ENCODE assay signal across 11 cellular contexts in the genomic region with DNA sequence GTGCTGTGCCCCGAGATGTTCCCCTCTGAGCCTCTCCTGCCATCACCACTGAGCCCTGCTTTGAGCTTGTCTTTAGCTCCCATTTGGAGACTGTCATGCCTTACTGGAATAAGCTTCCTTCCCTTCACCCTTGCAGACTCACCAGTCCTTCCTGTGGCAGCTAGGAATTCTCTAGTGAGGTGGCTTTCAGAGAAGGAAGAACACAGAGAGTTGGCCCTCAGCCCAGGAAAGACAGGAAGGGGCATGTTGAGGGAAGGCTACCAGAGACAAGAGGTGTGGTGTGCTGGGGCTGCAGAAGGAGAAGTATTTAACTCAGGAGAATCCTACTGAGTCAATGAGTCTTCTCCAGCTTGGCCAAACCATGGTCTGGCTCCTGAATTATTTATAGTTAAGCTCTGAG.
A peak's percentile ranks its signal among the peaks of the same experiment; 100 is the strongest.
DNase-seq lines count a peak whose midpoint lies in the region; ATAC-seq and TF ChIP-seq lines count a peak whose summit lies in the region.
"Had no signal": no experiment of that assay in that cellular context is flagged by ENCODE, and none has a peak within 500 bp of the region (broad histone marks: within the 10 kb centered on the region; RNA-seq: fewer than 3 reads in every experiment).

No MANE protein-coding gene starts in this region.

- no peaks in the 10 kb centered on the region for H3K9me3 ChIP-seq in sigmoid colon
- H3K9me3 ChIP-seq: lower lobe of right lung had no signal

- peak overlapping the region; percentile 3; the same call in 1 of the 2 replicates for H3K27ac ChIP-seq in 22Rv1
- no peak overlapping the region for H3K27ac ChIP-seq in sigmoid colon
- no peak overlapping the region for H3K27ac ChIP-seq in mesendoderm (ENCODE audit: low read depth, low read length)
- H3K27ac ChIP-seq: lower lobe of right lung had no signal

- no peaks in the 10 kb centered on the region for H3K27me3 ChIP-seq in sigmoid colon
- no peaks in the 10 kb centered on the region for H3K27me3 ChIP-seq in mesendoderm (ENCODE audit: insufficient read depth, low read length, poor library complexity)

- no peak overlapping the region for H3K18ac ChIP-seq in mesendoderm (ENCODE audit: low read length)

- no peak for TF ChIP-seq CTCF in 22Rv1 (IDR thresholded peaks at IDR 0.05)
- TF ChIP-seq CTCF in fibroblast of mammary gland (conservative IDR thresholded peaks at IDR 0.05; ENCODE audit: control insufficient read depth, insufficient read depth, low read depth, low read length): no peak
- TF ChIP-seq CTCF in sigmoid colon (IDR thresholded peaks at IDR 0.05): no peak

- no peak for TF ChIP-seq POLR2A in sigmoid colon (IDR thresholded peaks at IDR 0.05)

- H4K5ac ChIP-seq in mesendoderm (ENCODE audit: low read length): no peak overlapping the region

- no peak overlapping the region for H2BK120ac ChIP-seq in mesendoderm (ENCODE audit: low read depth, low read length)

- ATAC-seq in HG03095 (IDR thresholded peaks at IDR 0.05; ENCODE audit: unreplicated experiment): no peak
- no peak for ATAC-seq in HG03159 (IDR thresholded peaks at IDR 0.05; ENCODE audit: unreplicated experiment)
- ATAC-seq: lower lobe of right lung had no signal

- H3K4ac ChIP-seq in mesendoderm (ENCODE audit: low read depth, low read length): no peak overlapping the region

- no peak overlapping the region for H2BK5ac ChIP-seq in mesendoderm (ENCODE audit: low read length)

- peaks cover 0 to 42% (median 9%) of the 10 kb centered on the region in 4 donors for H3K36me3 ChIP-seq in sigmoid colon
- H3K36me3 ChIP-seq in mesendoderm (ENCODE audit: control insufficient read depth, insufficient read depth, low read length): peaks cover 4% of the 10 kb centered on the region

- in situ Hi-C loops in SK-MEL-5 (cut with HindIII; ENCODE audit: low pct_unique_long_range_greater_than_20kb, low sequenced_read_pairs): no loop called here

- TF ChIP-seq EP300 in sigmoid colon (IDR thresholded peaks at IDR 0.05): no peak

- intact Hi-C loops in sigmoid colon (cut with DNase I): no loop called here

- H3K9ac ChIP-seq in mesendoderm (ENCODE audit: low read length): no peak overlapping the region

- H3K4me2 ChIP-seq in mesendoderm (ENCODE audit: low read length): no peak overlapping the region

- DNase-seq in HCEC 1CT (peak; percentile 51), SK-MEL-5 (ENCODE audit: low read depth, low spot score) (peak; percentile 19), fibroblast of mammary gland (ENCODE audit: low read depth) (peak; percentile 75), sigmoid colon (no peak), mesendoderm (no peak)
- DNase-seq: activated naive CD4-positive, alpha-beta T cell treated with anti-CD3 and anti-CD28 coated beads, Interleukin-2, amount 10 ng/mL, durations not matched to agents 7 days and 5 days; H7; lower lobe of right lung had no signal

- H3K4me3 ChIP-seq in fibroblast of mammary gland (ENCODE audit: control insufficient read depth, low read depth, low read length) (no peak overlapping the region), sigmoid colon (no peak overlapping the region), mesendoderm (ENCODE audit: low read length) (no peak overlapping the region)
- H3K4me3 ChIP-seq: lower lobe of right lung had no signal

- peaks cover 16% of the 10 kb centered on the region for H3K79me2 ChIP-seq in mesendoderm (ENCODE audit: control insufficient read depth, insufficient read depth, low read length)

- peaks cover 0 to 10% (median 9%) of the 10 kb centered on the region in 4 donors for H3K4me1 ChIP-seq in sigmoid colon
- peaks cover 2% of the 10 kb centered on the region for H3K4me1 ChIP-seq in mesendoderm (ENCODE audit: control insufficient read depth, low read depth, low read length)

- H4K8ac ChIP-seq in mesendoderm (ENCODE audit: low read depth, low read length): no peak overlapping the region

- no peak overlapping the region for H3K56ac ChIP-seq in mesendoderm (ENCODE audit: low read length)

- 94% methylated on average over 1 of the region's 1 CpG for WGBS in sigmoid colon, 2 donors
- no CpG with 5 or more reads among the region's 1 CpG for WGBS in mesendoderm (ENCODE audit: extremely low coverage, insufficient coverage, low lambda C conversion rate)

- H2AK5ac ChIP-seq in mesendoderm (ENCODE audit: low read length): no peak overlapping the region

- H3K23ac ChIP-seq in mesendoderm (ENCODE audit: low read length): no peak overlapping the region

- H2BK15ac ChIP-seq in mesendoderm (replicated peaks; ENCODE audit: low read depth): no peak overlapping the region

- H3K79me1 ChIP-seq in mesendoderm (ENCODE audit: low read length): peaks cover 21% of the 10 kb centered on the region

Comparison
In these comparisons a context has a peak if more than half of its experiments do, and no peak if none do; other contexts are left out.
1. DNase-seq: peak in HCEC 1CT (single experiment), SK-MEL-5 (single experiment) and fibroblast of mammary gland (single experiment); none in sigmoid colon (single experiment) and mesendoderm (single experiment).